2 cellular contexts compared by ENCODE assay signal in the genomic region with DNA sequence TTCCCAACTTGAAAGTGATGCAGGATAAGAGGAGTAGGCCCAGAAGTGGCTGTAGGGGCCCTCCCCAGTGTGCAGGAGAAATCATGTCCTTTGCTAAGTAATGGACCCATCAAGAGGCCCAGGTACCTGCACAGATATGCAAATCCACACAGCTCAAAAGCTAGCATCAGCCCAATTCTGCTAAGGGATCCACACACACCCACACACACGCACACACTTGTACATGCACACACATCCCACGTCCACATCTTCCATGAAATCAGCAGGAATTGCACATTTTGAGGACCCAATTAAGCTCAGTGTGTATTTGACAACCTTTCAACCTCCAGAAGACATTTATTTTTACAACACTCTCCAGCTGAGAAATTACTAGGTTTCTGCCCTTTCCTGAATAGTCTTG.
TF ChIP-seq lines count a peak whose summit lies in the region.

No MANE protein-coding gene starts in this region.

TF ChIP-seq in HEK293, 187 proteins besides CTCF, POLR2A, EP300 and RAD21 (continued from another document):
- TF ChIP-seq EGR2 (tag by site-specific recombination; IDR thresholded peaks at IDR 0.05; ENCODE audit: low read depth): peak; percentile 28; the same call in 1 of the 2 replicates
- TF ChIP-seq ZNF391 (tag by site-specific recombination; IDR thresholded peaks at IDR 0.05; ENCODE audit: borderline replicate concordance, low read depth): no peak

TF ChIP-seq in H1, 55 proteins besides CTCF, POLR2A, EP300 and RAD21 (continued from another document):
- TF ChIP-seq, protein P1, sequence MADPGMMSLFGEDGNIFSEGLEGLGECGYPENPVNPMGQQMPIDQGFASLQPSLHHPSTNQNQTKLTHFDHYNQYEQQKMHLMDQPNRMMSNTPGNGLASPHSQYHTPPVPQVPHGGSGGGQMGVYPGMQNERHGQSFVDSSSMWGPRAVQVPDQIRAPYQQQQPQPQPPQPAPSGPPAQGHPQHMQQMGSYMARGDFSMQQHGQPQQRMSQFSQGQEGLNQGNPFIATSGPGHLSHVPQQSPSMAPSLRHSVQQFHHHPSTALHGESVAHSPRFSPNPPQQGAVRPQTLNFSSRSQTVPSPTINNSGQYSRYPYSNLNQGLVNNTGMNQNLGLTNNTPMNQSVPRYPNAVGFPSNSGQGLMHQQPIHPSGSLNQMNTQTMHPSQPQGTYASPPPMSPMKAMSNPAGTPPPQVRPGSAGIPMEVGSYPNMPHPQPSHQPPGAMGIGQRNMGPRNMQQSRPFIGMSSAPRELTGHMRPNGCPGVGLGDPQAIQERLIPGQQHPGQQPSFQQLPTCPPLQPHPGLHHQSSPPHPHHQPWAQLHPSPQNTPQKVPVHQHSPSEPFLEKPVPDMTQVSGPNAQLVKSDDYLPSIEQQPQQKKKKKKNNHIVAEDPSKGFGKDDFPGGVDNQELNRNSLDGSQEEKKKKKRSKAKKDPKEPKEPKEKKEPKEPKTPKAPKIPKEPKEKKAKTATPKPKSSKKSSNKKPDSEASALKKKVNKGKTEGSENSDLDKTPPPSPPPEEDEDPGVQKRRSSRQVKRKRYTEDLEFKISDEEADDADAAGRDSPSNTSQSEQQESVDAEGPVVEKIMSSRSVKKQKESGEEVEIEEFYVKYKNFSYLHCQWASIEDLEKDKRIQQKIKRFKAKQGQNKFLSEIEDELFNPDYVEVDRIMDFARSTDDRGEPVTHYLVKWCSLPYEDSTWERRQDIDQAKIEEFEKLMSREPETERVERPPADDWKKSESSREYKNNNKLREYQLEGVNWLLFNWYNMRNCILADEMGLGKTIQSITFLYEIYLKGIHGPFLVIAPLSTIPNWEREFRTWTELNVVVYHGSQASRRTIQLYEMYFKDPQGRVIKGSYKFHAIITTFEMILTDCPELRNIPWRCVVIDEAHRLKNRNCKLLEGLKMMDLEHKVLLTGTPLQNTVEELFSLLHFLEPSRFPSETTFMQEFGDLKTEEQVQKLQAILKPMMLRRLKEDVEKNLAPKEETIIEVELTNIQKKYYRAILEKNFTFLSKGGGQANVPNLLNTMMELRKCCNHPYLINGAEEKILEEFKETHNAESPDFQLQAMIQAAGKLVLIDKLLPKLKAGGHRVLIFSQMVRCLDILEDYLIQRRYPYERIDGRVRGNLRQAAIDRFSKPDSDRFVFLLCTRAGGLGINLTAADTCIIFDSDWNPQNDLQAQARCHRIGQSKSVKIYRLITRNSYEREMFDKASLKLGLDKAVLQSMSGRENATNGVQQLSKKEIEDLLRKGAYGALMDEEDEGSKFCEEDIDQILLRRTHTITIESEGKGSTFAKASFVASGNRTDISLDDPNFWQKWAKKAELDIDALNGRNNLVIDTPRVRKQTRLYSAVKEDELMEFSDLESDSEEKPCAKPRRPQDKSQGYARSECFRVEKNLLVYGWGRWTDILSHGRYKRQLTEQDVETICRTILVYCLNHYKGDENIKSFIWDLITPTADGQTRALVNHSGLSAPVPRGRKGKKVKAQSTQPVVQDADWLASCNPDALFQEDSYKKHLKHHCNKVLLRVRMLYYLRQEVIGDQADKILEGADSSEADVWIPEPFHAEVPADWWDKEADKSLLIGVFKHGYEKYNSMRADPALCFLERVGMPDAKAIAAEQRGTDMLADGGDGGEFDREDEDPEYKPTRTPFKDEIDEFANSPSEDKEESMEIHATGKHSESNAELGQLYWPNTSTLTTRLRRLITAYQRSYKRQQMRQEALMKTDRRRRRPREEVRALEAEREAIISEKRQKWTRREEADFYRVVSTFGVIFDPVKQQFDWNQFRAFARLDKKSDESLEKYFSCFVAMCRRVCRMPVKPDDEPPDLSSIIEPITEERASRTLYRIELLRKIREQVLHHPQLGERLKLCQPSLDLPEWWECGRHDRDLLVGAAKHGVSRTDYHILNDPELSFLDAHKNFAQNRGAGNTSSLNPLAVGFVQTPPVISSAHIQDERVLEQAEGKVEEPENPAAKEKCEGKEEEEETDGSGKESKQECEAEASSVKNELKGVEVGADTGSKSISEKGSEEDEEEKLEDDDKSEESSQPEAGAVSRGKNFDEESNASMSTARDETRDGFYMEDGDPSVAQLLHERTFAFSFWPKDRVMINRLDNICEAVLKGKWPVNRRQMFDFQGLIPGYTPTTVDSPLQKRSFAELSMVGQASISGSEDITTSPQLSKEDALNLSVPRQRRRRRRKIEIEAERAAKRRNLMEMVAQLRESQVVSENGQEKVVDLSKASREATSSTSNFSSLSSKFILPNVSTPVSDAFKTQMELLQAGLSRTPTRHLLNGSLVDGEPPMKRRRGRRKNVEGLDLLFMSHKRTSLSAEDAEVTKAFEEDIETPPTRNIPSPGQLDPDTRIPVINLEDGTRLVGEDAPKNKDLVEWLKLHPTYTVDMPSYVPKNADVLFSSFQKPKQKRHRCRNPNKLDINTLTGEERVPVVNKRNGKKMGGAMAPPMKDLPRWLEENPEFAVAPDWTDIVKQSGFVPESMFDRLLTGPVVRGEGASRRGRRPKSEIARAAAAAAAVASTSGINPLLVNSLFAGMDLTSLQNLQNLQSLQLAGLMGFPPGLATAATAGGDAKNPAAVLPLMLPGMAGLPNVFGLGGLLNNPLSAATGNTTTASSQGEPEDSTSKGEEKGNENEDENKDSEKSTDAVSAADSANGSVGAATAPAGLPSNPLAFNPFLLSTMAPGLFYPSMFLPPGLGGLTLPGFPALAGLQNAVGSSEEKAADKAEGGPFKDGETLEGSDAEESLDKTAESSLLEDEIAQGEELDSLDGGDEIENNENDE (IDR thresholded peaks at IDR 0.05; ENCODE audit: insufficient replicate concordance, low read length): no peak
- TF ChIP-seq POU5F1 (IDR thresholded peaks at IDR 0.05; ENCODE audit: low read depth, low read length): no peak
- TF ChIP-seq E2F6 (IDR thresholded peaks at IDR 0.05): no peak
- TF ChIP-seq GTF2F1 (IDR thresholded peaks at IDR 0.05; ENCODE audit: borderline replicate concordance, low read depth, low read length): no peak
- no peak for TF ChIP-seq SUZ12 (IDR thresholded peaks at IDR 0.05; ENCODE audit: low read length)
- no peak for TF ChIP-seq RBBP5 (IDR thresholded peaks at IDR 0.05; ENCODE audit: borderline replicate concordance, low read depth, low read length)
- TF ChIP-seq MAX (IDR thresholded peaks at IDR 0.05): no peak
- TF ChIP-seq KDM5A (IDR thresholded peaks at IDR 0.05; ENCODE audit: low read length): no peak
- TF ChIP-seq CEBPB (IDR thresholded peaks at IDR 0.05; ENCODE audit: low read depth, low read length): no peak
- no peak for TF ChIP-seq CHD1 (IDR thresholded peaks at IDR 0.05; ENCODE audit: low read depth, low read length)
- no peak for TF ChIP-seq CHD2 (IDR thresholded peaks at IDR 0.05; ENCODE audit: low read length)
- no peak for TF ChIP-seq SIX5 (IDR thresholded peaks at IDR 0.05; ENCODE audit: low read depth, low read length)
- no peak for TF ChIP-seq SAP30 (IDR thresholded peaks at IDR 0.05; ENCODE audit: insufficient read depth, insufficient replicate concordance, low read length)
- no peak for TF ChIP-seq TEAD4 (IDR thresholded peaks at IDR 0.05; ENCODE audit: low read depth, low read length)
- TF ChIP-seq HDAC6 (IDR thresholded peaks at IDR 0.05; ENCODE audit: low read depth, low read length): no peak
- no peak for TF ChIP-seq SIRT6 (IDR thresholded peaks at IDR 0.05; ENCODE audit: low read length)
- no peak for TF ChIP-seq SP2 (IDR thresholded peaks at IDR 0.05; ENCODE audit: low read length)
